In the genomic region with DNA sequence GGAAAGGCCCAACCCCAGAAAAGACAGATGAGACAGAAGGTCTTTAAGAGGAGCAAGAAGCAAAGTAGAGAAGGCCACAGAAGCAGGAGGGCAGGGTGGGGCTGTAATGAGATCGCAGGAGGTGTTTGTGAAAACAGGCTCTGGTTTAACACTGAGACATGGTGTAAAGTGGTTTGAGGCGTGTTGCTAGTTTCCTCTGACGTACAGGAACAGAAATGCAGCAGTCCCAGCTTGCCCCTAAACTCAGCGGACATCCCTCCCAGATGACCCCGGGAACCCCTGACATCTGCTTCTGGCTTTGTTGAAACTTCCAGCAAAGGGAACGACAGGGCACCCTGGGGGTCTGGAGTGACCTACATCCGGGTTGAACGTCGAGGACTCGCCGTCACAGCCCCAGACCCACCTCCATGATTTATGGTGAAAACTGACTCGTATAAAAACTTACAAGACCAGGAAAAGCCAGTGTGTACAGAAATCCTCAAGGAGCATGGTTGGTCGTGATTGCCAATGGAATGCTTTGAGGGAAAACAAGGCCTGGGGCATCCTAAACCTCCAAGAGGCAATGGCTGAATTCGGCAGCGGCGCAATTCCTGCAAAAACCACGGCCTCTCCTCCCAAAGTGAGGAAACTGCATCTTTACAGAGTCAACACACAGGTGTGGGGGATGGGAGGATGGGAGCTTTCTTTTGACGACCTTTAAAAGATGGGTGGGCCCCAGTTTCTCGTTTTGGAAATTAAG, we compare ENCODE assay signal across 8 cellular contexts. TPM values are rescaled to one million over a fixed set of nuclear protein-coding genes. Genes with fewer than 3 reads are reported as not detected.
DNase-seq lines count a peak whose midpoint lies in the region; ATAC-seq and TF ChIP-seq lines count a peak whose summit lies in the region.

No MANE protein-coding gene starts in this region.

- peak overlapping the region; percentile 54 to 86 (median 72) for H3K4me2 ChIP-seq in BLaER1 treated with 17β-estradiol and CSF1 and Interleukin-3, amounts not matched to agents 10 nM and 100 nM
- no peak overlapping the region for H3K4me2 ChIP-seq in neural progenitor cell

- peaks cover 34% of the 10 kb centered on the region for H3K36me3 Mint-ChIP-seq in activated CD4-positive, alpha-beta T cell treated with anti-CD3 and anti-CD28 coated beads for 36 hours (ENCODE audit: low read depth)
- peaks cover 12% of the 10 kb centered on the region for H3K36me3 Mint-ChIP-seq in neural progenitor cell

- H3K9ac ChIP-seq in BLaER1 treated with 17β-estradiol and CSF1 and Interleukin-3, amounts not matched to agents 10 nM and 100 nM: peak overlapping the region in 9 of 11 experiments; percentile 8 to 58 (median 31); a peak in 11 of 22 replicates
- H3K9ac ChIP-seq in duodenal mucosa (ENCODE audit: low read depth in 1 of 2, low read length in 2 of 2): no peak overlapping the region
- no peak overlapping the region for H3K9ac ChIP-seq in neural progenitor cell

- CTCF ChIA-PET in activated CD4-positive, alpha-beta T cell treated with anti-CD3 and anti-CD28 coated beads for 36 hours (lab: Charles Lee): interaction anchor here (0.7 to 0.9 kb wide), 3 partner anchors 61 to 231 kb away, joined by 3 to 6 read pairs (median 4); no protein-coding TSS in a partner anchor

- H3K4me3 Mint-ChIP-seq in activated CD4-positive, alpha-beta T cell treated with anti-CD3 and anti-CD28 coated beads for 36 hours: peak overlapping the region; percentile 71
- no peak overlapping the region for H3K4me3 Mint-ChIP-seq in neural progenitor cell

- no peaks in the 10 kb centered on the region for H3K27me3 Mint-ChIP-seq in activated CD4-positive, alpha-beta T cell treated with anti-CD3 and anti-CD28 coated beads for 36 hours
- H3K27me3 Mint-ChIP-seq in neural progenitor cell (ENCODE audit: insufficient read depth, low read depth): no peaks in the 10 kb centered on the region

- peaks cover 6% of the 10 kb centered on the region for H3F3A ChIP-seq in neural progenitor cell (ENCODE audit: low read depth)

- no peak overlapping the region for H3K4me3 ChIP-seq in BLaER1 treated with 17β-estradiol and CSF1 and Interleukin-3, amounts not matched to agents 10 nM and 100 nM
- H3K4me3 ChIP-seq in duodenal mucosa (ENCODE audit: low read depth in 1 of 2, low read length in 2 of 2): no peak overlapping the region
- H3K4me3 ChIP-seq in neural progenitor cell: no peak overlapping the region
- peak overlapping the region in 1 of 2 donors; percentile 15 for H3K4me3 ChIP-seq in vagina

- peaks cover 0 to 15% (median 10%) of the 10 kb centered on the region in 11 experiments; a peak in 17 of 22 replicates for H3K9me3 ChIP-seq in BLaER1 treated with 17β-estradiol and CSF1 and Interleukin-3, amounts not matched to agents 10 nM and 100 nM (replicated peaks in 1 of 11)
- H3K9me3 ChIP-seq in duodenal mucosa (ENCODE audit: control insufficient read depth in 1 of 2, low read length in 2 of 2) (peaks cover 0 to 7% of the 10 kb centered on the region in 2 donors), neural progenitor cell (ENCODE audit: low read depth) (no peaks in the 10 kb centered on the region), vagina (no peaks in the 10 kb centered on the region)

- no peak overlapping the region for H2AFZ ChIP-seq in neural progenitor cell (replicated peaks)

- peak; percentile 72 for DNase-seq in activated CD4-positive, alpha-beta T cell treated with anti-CD3 and anti-CD28 coated beads for 36 hours
- peak; percentile 31 for DNase-seq in neural progenitor cell (ENCODE audit: low spot score)
- no peak for DNase-seq in vagina (ENCODE audit: extremely low spot score in 2 of 2)

- H3K79me2 ChIP-seq in neural progenitor cell (ENCODE audit: low read depth): peaks cover 47% of the 10 kb centered on the region

- peak overlapping the region in 3 of 11 experiments; percentile 8 to 18 (median 13); a peak in 5 of 22 replicates for H3K27ac ChIP-seq in BLaER1 treated with 17β-estradiol and CSF1 and Interleukin-3, amounts not matched to agents 10 nM and 100 nM
- H3K27ac ChIP-seq in duodenal mucosa (ENCODE audit: low read depth, low read length) (peak overlapping the region; percentile 1), neural progenitor cell (peak overlapping the region; percentile 26), vagina (peak overlapping the region; percentile 93)

- peak; percentile 93 for ATAC-seq in activated CD4-positive, alpha-beta T cell treated with anti-CD3 and anti-CD28 coated beads for 36 hours
- ATAC-seq in HG03342 (IDR thresholded peaks at IDR 0.05; ENCODE audit: unreplicated experiment): no peak
- no peak for ATAC-seq in GM18861 (IDR thresholded peaks at IDR 0.05; ENCODE audit: unreplicated experiment)
- ATAC-seq in GM21576 (IDR thresholded peaks at IDR 0.05; ENCODE audit: unreplicated experiment): no peak

- peaks cover 84% of the 10 kb centered on the region for H3K4me1 Mint-ChIP-seq in activated CD4-positive, alpha-beta T cell treated with anti-CD3 and anti-CD28 coated beads for 36 hours
- H3K4me1 Mint-ChIP-seq in neural progenitor cell: peaks cover 17% of the 10 kb centered on the region

- peaks cover 62 to 83% (median 70%) of the 10 kb centered on the region in 10 experiments for H3K4me1 ChIP-seq in BLaER1 treated with 17β-estradiol and CSF1 and Interleukin-3, amounts not matched to agents 10 nM and 100 nM
- H3K4me1 ChIP-seq in duodenal mucosa (ENCODE audit: control insufficient read depth in 1 of 2, insufficient read depth in 2 of 2, low read length in 2 of 2) (peaks cover 8 to 13% of the 10 kb centered on the region in 2 donors), neural progenitor cell (peaks cover 17% of the 10 kb centered on the region), vagina (peaks cover 83% of the 10 kb centered on the region)

- no peaks in the 10 kb centered on the region for H3K27me3 ChIP-seq in BLaER1 treated with 17β-estradiol and CSF1 and Interleukin-3, amounts not matched to agents 10 nM and 100 nM
- H3K27me3 ChIP-seq in duodenal mucosa (ENCODE audit: control insufficient read depth in 1 of 2, insufficient read depth in 2 of 2, low read length in 2 of 2) (no peaks in the 10 kb centered on the region), neural progenitor cell (no peaks in the 10 kb centered on the region), vagina (no peaks in the 10 kb centered on the region)

- no peak for TF ChIP-seq POLR2A in vagina (IDR thresholded peaks at IDR 0.05)

- peaks cover 82 to 100% (median 99%) of the 10 kb centered on the region in 11 experiments for H4K20me1 ChIP-seq in BLaER1 treated with 17β-estradiol and CSF1 and Interleukin-3, amounts not matched to agents 10 nM and 100 nM
- H4K20me1 ChIP-seq in neural progenitor cell (ENCODE audit: low read depth): no peaks in the 10 kb centered on the region

- peak overlapping the region; percentile 94 for H3K27ac Mint-ChIP-seq in activated CD4-positive, alpha-beta T cell treated with anti-CD3 and anti-CD28 coated beads for 36 hours
- peak overlapping the region; percentile 48 for H3K27ac Mint-ChIP-seq in neural progenitor cell

- H3K9me3 Mint-ChIP-seq in activated CD4-positive, alpha-beta T cell treated with anti-CD3 and anti-CD28 coated beads for 36 hours (ENCODE audit: low read depth): peaks cover 9% of the 10 kb centered on the region
- peaks cover 12% of the 10 kb centered on the region for H3K9me3 Mint-ChIP-seq in neural progenitor cell

- peaks cover 10 to 86% (median 40%) of the 10 kb centered on the region in 11 experiments for H3K36me3 ChIP-seq in BLaER1 treated with 17β-estradiol and CSF1 and Interleukin-3, amounts not matched to agents 10 nM and 100 nM
- peaks cover 5 to 7% of the 10 kb centered on the region in 2 donors for H3K36me3 ChIP-seq in duodenal mucosa (ENCODE audit: control insufficient read depth in 1 of 2, insufficient read depth in 2 of 2, low read length in 2 of 2)
- H3K36me3 ChIP-seq in neural progenitor cell: no peaks in the 10 kb centered on the region
- peaks cover 1 to 11% of the 10 kb centered on the region in 2 donors for H3K36me3 ChIP-seq in vagina

- intact Hi-C loops in activated CD4-positive, alpha-beta T cell treated with anti-CD3 and anti-CD28 coated beads for 36 hours (cut with DNase I, micrococcal nuclease): loop anchor here (2.0 kb wide), 1 partner anchor 24 kb away; no protein-coding TSS in a partner anchor
- intact Hi-C loops in vagina (cut with DNase I): no loop called here

- no peak for TF ChIP-seq CTCF in neural progenitor cell (IDR thresholded peaks at IDR 0.05)
- TF ChIP-seq CTCF in vagina (IDR thresholded peaks at IDR 0.05): no peak

- POLR2A ChIA-PET in activated CD4-positive, alpha-beta T cell treated with anti-CD3 and anti-CD28 coated beads for 36 hours (lab: Charles Lee): interaction anchor here (0.6 kb wide), 1 partner anchor 182 kb away, joined by 3 read pairs; the partner anchor contains the start of gene TXNDC11

RNA-seq across cellular contexts. Expression of gene LITAF, which starts 25.8 kb away (rescaled TPM):
- total RNA-seq in activated CD4-positive, alpha-beta T cell treated with anti-CD3 and anti-CD28 coated beads for 36 hours: 100 to 1,000 TPM in 1 of 2 experiments, 10 to 100 TPM in 1; 99.0 to 116 TPM
- total RNA-seq in neural progenitor cell (ENCODE audit: low replicate concordance) (42.5 and 50.0 TPM in 2 replicates), vagina (111 TPM)

Comparison
In these comparisons a context has a peak if more than half of its experiments do, and no peak if none do; other contexts are left out.
1. H3K9ac ChIP-seq: peak in BLaER1 treated with 17β-estradiol and CSF1 and Interleukin-3, amounts not matched to agents 10 nM and 100 nM (9 of 11); none in duodenal mucosa (0 of 2) and neural progenitor cell (single experiment).
2. DNase-seq: peak in activated CD4-positive, alpha-beta T cell treated with anti-CD3 and anti-CD28 coated beads for 36 hours (single experiment) and neural progenitor cell (single experiment); none in vagina (0 of 2).